ENCODE assay signal across 3 cellular contexts in genomic region chr15:36282821-36283220, GRCh38.
"Had no signal": no experiment of that assay in that cellular context is flagged by ENCODE, and none has a peak within 500 bp of the region (broad histone marks: within the 10 kb centered on the region; RNA-seq: fewer than 3 reads in every experiment).

No MANE protein-coding gene starts in this region.

- DNase-seq: IMR-90, KBM-7, KG1 had no signal
